25 cellular contexts compared by ENCODE assay signal in the genomic region with DNA sequence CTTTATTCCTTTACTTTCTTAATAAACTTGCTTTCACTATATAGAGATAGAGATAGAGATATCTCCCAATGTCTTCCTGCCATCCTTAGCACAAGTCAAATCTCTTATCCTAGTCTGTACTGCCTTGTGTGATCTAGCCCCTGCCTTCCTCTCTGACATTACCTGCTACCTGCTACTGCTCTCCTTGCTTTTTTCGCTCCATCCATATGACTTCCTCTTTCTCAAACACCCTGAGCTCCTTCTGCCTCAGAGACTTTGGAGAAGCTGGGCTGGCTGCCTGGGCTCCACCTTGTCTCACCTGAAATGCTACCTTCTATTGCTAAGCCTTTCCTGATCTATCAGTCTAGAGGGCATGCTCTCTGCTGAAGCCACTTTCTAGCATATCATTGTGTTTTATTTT. TPM values are rescaled to one million over a fixed set of nuclear protein-coding genes. Genes with fewer than 3 reads are reported as not detected.
DNase-seq lines count a peak whose midpoint lies in the region; ATAC-seq, FAIRE-seq and TF ChIP-seq lines count a peak whose summit lies in the region.
"Had no signal": no experiment of that assay in that cellular context is flagged by ENCODE, and none has a peak within 500 bp of the region (broad histone marks: within the 10 kb centered on the region; RNA-seq: fewer than 3 reads in every experiment).

No MANE protein-coding gene starts in this region.

- intact Hi-C loops in K562 (cut with micrococcal nuclease), result no loop called here

- no peak overlapping the region for H3K4me3 Mint-ChIP-seq in GM23338
- H3K4me3 Mint-ChIP-seq: CD4-positive, alpha-beta memory T cell; HFFc6; T-cell had no signal

- H2AFZ ChIP-seq in GM23338 (peak overlapping the region; percentile 83), K562 (ENCODE audit: low read depth, low read length) (no peak overlapping the region)
- H2AFZ ChIP-seq: GM23248 had no signal

- H3K4me2 ChIP-seq in GM23338 (no peak overlapping the region), K562 (ENCODE audit: insufficient read depth, low read length) (no peak overlapping the region)

- in situ Hi-C loops in K562 (cut with MboI), result no loop called here

- CTCF ChIA-PET in K562 (lab: Yijun Ruan, JAX; ENCODE audit: low intra/inter-chr PET ratio), result no interaction called here

- POLR2A ChIA-PET in K562 (lab: Yijun Ruan, JAX), result interaction anchor here (1.0 to 2.9 kb wide), 3 partner anchors 11 to 26 kb away, joined by 3 to 7 read pairs (median 5); no protein-coding TSS in a partner anchor

- TF ChIP-seq EP300 in K562 (IDR thresholded peaks at IDR 0.05; ENCODE audit: low read length) (no peak), upper lobe of left lung (IDR thresholded peaks at IDR 0.05) (no peak)

- TF ChIP-seq POLR2A in K562 (conservative IDR thresholded peaks at IDR 0.05), result no peak
- TF ChIP-seq POLR2A in upper lobe of left lung (IDR thresholded peaks at IDR 0.05), result no peak

- peaks cover 5% of the 10 kb centered on the region for H3K27me3 Mint-ChIP-seq in GM23338 (ENCODE audit: insufficient read depth, low read depth, poor library complexity)

- peak; percentile 32 for DNase-seq in DMS53 treated with DMSO at 0.1 percent for 48 hours (lab: John Stamatoyannopoulos, UW; ENCODE audit: unreplicated experiment)
- DNase-seq in GM23338 (ENCODE audit: low spot score), result no peak
- no peak for DNase-seq in K562 (ENCODE audit: extremely low read depth in 1 of 4, low spot score in 3 of 4)
- DNase-seq in upper lobe of left lung, result no peak
- DNase-seq in activated CD8-positive, alpha-beta memory T cell treated with anti-CD3 and anti-CD28 coated beads, Interleukin-2, amount 50 U/mL, for 48 hours, result no peak
- DNase-seq in activated naive CD4-positive, alpha-beta T cell (lab: John Stamatoyannopoulos, UW), result no peak
- DNase-seq: C1 segment of cervical spinal cord; CD4-positive, alpha-beta memory T cell; COR-L47; DMS79; EL; GF-D8; GM23248; HFFc6; NCI-H1048; NCI-H1694; NCI-H2029 treated with DMSO at 0.1 percent for 48 hours; NCI-H526 treated with DMSO at 0.1 percent for 48 hours; Peyer's patch; SJCRH30; T-cell had no signal

- no peak overlapping the region for H3K9ac ChIP-seq in K562 (ENCODE audit: insufficient read depth in 1 of 2, low read depth in 2 of 2, low read length in 2 of 2)
- H3K9ac ChIP-seq: GM23248 had no signal

- peaks cover 6% of the 10 kb centered on the region for H3K4me1 Mint-ChIP-seq in GM23338
- H3K4me1 Mint-ChIP-seq: CD4-positive, alpha-beta memory T cell; T-cell had no signal

- H3K9me2 ChIP-seq in GM23338 (ENCODE audit: insufficient read depth), result no peaks in the 10 kb centered on the region

- H3K36me3 Mint-ChIP-seq in GM23338 (ENCODE audit: low read depth), result no peaks in the 10 kb centered on the region
- H3K36me3 Mint-ChIP-seq: CD4-positive, alpha-beta memory T cell; T-cell had no signal

- H3K9me3 ChIP-seq in K562 (replicated peaks; ENCODE audit: control insufficient read depth, insufficient read depth, low read depth, low read length) (no peaks in the 10 kb centered on the region), upper lobe of left lung (no peaks in the 10 kb centered on the region)
- H3K9me3 ChIP-seq: HAP-1, Peyer's patch, SJCRH30 had no signal

- no peaks in the 10 kb centered on the region for H3K9me1 ChIP-seq in K562 (ENCODE audit: control insufficient read depth, insufficient read depth, low read length)

- TF ChIP-seq CTCF in GM23338 (conservative IDR thresholded peaks at IDR 0.05; ENCODE audit: low read depth in 2 of 2), result no peak
- TF ChIP-seq CTCF in K562 (IDR thresholded peaks at IDR 0.05 in 2 of 3, conservative IDR thresholded peaks at IDR 0.05 in 1 of 3; ENCODE audit: insufficient read depth in 2 of 3, low read depth in 1 of 3, low read length in 3 of 3), result no peak
- TF ChIP-seq CTCF in upper lobe of left lung (IDR thresholded peaks at IDR 0.05), result no peak

- no peaks in the 10 kb centered on the region for H4K20me1 ChIP-seq in GM23338 (replicated peaks; ENCODE audit: insufficient read depth)
- H4K20me1 ChIP-seq in K562 (replicated peaks; ENCODE audit: control insufficient read depth, insufficient read depth, low read length), result no peaks in the 10 kb centered on the region

- H3K27ac ChIP-seq in GM23338 (ENCODE audit: low read depth), result no peak overlapping the region
- H3K27ac ChIP-seq in K562 (ENCODE audit: extremely low read depth, low read depth, low read length), result no peak overlapping the region
- H3K27ac ChIP-seq in upper lobe of left lung, result peak overlapping the region; percentile 7 to 81 (median 46)
- H3K27ac ChIP-seq: GM23248, Peyer's patch, SJCRH30 had no signal

- H3K27me3 ChIP-seq in GM23338 (ENCODE audit: insufficient read depth) (no peaks in the 10 kb centered on the region), K562 (ENCODE audit: control insufficient read depth in 2 of 2, insufficient read depth in 2 of 2, low read length in 2 of 2) (no peaks in the 10 kb centered on the region), upper lobe of left lung (no peaks in the 10 kb centered on the region)
- H3K27me3 ChIP-seq: Peyer's patch had no signal

- FAIRE-seq in K562 (lab: Jason Lieb, UNC), result no peak
- FAIRE-seq: HepG2 had no signal

- H3K79me2 ChIP-seq in GM23338 (replicated peaks; ENCODE audit: insufficient read depth) (no peaks in the 10 kb centered on the region), K562 (ENCODE audit: control insufficient read depth, insufficient read depth, low read length) (no peaks in the 10 kb centered on the region)

- H3K36me3 ChIP-seq in GM23338 (ENCODE audit: insufficient read depth), result no peaks in the 10 kb centered on the region
- H3K36me3 ChIP-seq in K562 (ENCODE audit: control insufficient read depth, insufficient read depth, low read length), result no peaks in the 10 kb centered on the region
- no peaks in the 10 kb centered on the region for H3K36me3 ChIP-seq in upper lobe of left lung
- H3K36me3 ChIP-seq: HAP-1, Peyer's patch, SJCRH30 had no signal

- H3K4me1 ChIP-seq in GM23338 (ENCODE audit: insufficient read depth) (no peaks in the 10 kb centered on the region), K562 (replicated peaks in 1 of 2; ENCODE audit: control insufficient read depth in 2 of 2, insufficient read depth in 2 of 2, low read length in 2 of 2) (no peaks in the 10 kb centered on the region), upper lobe of left lung (peaks cover 5 to 29% (median 26%) of the 10 kb centered on the region in 4 donors)
- H3K4me1 ChIP-seq: HAP-1, SJCRH30 had no signal

- H3K27ac Mint-ChIP-seq in GM23338, result no peak overlapping the region
- H3K27ac Mint-ChIP-seq: CD4-positive, alpha-beta memory T cell; HFFc6; T-cell had no signal

- no peaks in the 10 kb centered on the region for H3F3A ChIP-seq in GM23338 (replicated peaks; ENCODE audit: low read depth)

- TF ChIP-seq RAD21 in K562 (CRISPR knock-in tag; conservative IDR thresholded peaks at IDR 0.05 in 1 of 2, IDR thresholded peaks at IDR 0.05 in 1 of 2), result no peak

- H3K4me3 ChIP-seq in GM23338 (no peak overlapping the region), K562 (no peak overlapping the region), upper lobe of left lung (no peak overlapping the region)
- H3K4me3 ChIP-seq: GM23248, HAP-1, Peyer's patch, SJCRH30 had no signal

- BruUV-seq in K562 (replicated peaks; lab: Mats Ljungman, UMichigan), result no TSS peak

- 0% methylated on average over 1 of the region's 1 CpG for WGBS in K562 (ENCODE audit: insufficient coverage, low coverage, missing lambda C conversion rate)
- 86 to 89% methylated on average over 1 of the region's 1 CpG for WGBS in upper lobe of left lung, 2 donors

- ATAC-seq in GM23338 (no peak), K562 (no peak), upper lobe of left lung (ENCODE audit: low FRiP score in 2 of 2) (no peak), GM19452 (IDR thresholded peaks at IDR 0.05; ENCODE audit: unreplicated experiment) (no peak)
- ATAC-seq: SK-N-SH treated with all-trans-retinoic acid at 6 μM for 48 hours, T-cell had no signal

- no peaks in the 10 kb centered on the region for H3K9me3 Mint-ChIP-seq in GM23338
- H3K9me3 Mint-ChIP-seq: CD4-positive, alpha-beta memory T cell; HFFc6; T-cell had no signal

TF ChIP-seq in GM23338, 12 proteins besides CTCF, POLR2A, EP300 and RAD21 (continues in another document):
- TF ChIP-seq EZH2phosphoT487 (IDR thresholded peaks at IDR 0.05; ENCODE audit: unreplicated experiment) (no peak), POLR2AphosphoS5 (IDR thresholded peaks at IDR 0.05; ENCODE audit: low read depth) (no peak)

TF ChIP-seq in K562, 482 proteins besides CTCF, POLR2A, EP300 and RAD21:
- TF ChIP-seq ZEB2 (IDR thresholded peaks at IDR 0.05), result peak; percentile 30; the same call in 1 of the 2 replicates
- no peak for TF ChIP-seq ZSCAN29 (IDR thresholded peaks at IDR 0.05)
- peak; percentile 95 for TF ChIP-seq SPI1 (IDR thresholded peaks at IDR 0.05; ENCODE audit: borderline replicate concordance, low read depth, low read length)

RNA-seq across cellular contexts. Expression of gene WSB1, which starts 24.7 kb away (rescaled TPM):
- total RNA-seq in GM23338 (2014; rRNA removed; shearing (Covaris generic)), result 99.7 and 108 TPM in 2 replicates
- polyA plus RNA-seq in GM23338 (2016; fragmentation: Nextera tagmentation; extraction: Ambion mirVana) (86.3 and 101 TPM in 2 replicates), K562 (2011; rRNA removed) (164 and 229 TPM in 2 replicates), K562 (2014; fragmentation: Illumina TruSeq; extraction: Trizol) (81.1 and 94.7 TPM in 2 replicates), K562 (2014; fragmentation: Nextera tagmentation; extraction: Ambion mirVana) (10 to 100 TPM; 22.8 to 29.8 TPM), K562 (2014; rRNA removed) (118 and 163 TPM in 2 replicates)
- 209 and 630 TPM in 2 replicates for total RNA-seq in K562 (2011; cell fraction: chromatin; rRNA removed; ENCODE audit: low replicate concordance)
- 107 and 151 TPM in 2 replicates for total RNA-seq in K562 (2011; cell fraction: nucleolus; rRNA removed)
- 261 and 301 TPM in 2 replicates for total RNA-seq in K562 (2011; cell fraction: nucleoplasm; rRNA removed)
- total RNA-seq in K562 (2014; rRNA removed) (51.1 and 51.8 TPM in 2 replicates), K562 (2014; rRNA removed; fragmentation: Illumina TruSeq; extraction: Trizol) (91.0 and 106 TPM in 2 replicates), K562 (2015; rRNA removed; fragmentation: Illumina TruSeq; extraction: Trizol) (68.1 and 75.0 TPM in 2 replicates), K562 (2021) (91.7 and 100 TPM in 2 replicates), upper lobe of left lung (100 to 1,000 TPM; 261 to 514 (median 328) TPM)
- polyA plus RNA-seq in K562 (2011; cell fraction: cytosol; rRNA removed), result 131 and 284 TPM in 2 replicates
- 372 and 557 TPM in 2 replicates for polyA plus RNA-seq in K562 (2011; cell fraction: nucleus; rRNA removed)
- polyA plus RNA-seq in K562 (2012), result 64.3 and 80.1 TPM in 2 replicates
- 83.8 and 95.9 TPM in 2 replicates for polyA minus RNA-seq in K562 (2011; rRNA and poly(A)+ RNA removed)
- polyA minus RNA-seq in K562 (2011; cell fraction: cytosol; rRNA and poly(A)+ RNA removed), result 38.2 and 47.6 TPM in 2 replicates
- 92.9 and 111 TPM in 2 replicates for polyA minus RNA-seq in K562 (2011; cell fraction: nucleus; rRNA and poly(A)+ RNA removed)

Comparison
In these comparisons a context has a peak if more than half of its experiments do, and no peak if none do; other contexts are left out.
1. H3K27ac ChIP-seq: peak in upper lobe of left lung (4 of 4); none in GM23338 (single experiment) and K562 (single experiment).